In the genomic region with DNA sequence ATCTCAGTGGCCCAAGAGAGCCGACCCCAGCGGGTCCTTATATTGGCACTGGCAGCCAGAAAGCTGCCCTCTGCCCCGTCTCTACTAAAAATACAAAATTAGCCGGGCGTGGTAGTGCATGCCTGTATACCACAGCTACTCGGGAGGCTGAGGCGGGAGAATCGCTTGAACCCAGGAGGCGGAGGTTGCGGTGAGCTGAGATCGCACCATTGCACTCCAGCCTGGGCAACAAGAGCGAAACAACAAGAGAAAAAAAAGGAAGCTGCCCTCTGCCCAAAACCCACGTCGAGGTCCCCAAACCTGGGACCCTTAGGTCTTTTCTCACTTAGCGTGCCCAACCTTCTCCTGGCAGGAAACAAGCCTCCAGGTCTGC, we compare ENCODE assay signal across 2 cellular contexts. TPM values are rescaled to one million over a fixed set of nuclear protein-coding genes. Genes with fewer than 3 reads are reported as not detected.
DNase-seq lines count a peak whose midpoint lies in the region; TF ChIP-seq lines count a peak whose summit lies in the region.
"Not testable (repeated sequence)": the region's sequence is repeated elsewhere in the genome, so short reads cannot be mapped to it uniquely, and the experiment has no call there.

No MANE protein-coding gene starts in this region.

- not testable (repeated sequence) for H4K8ac ChIP-seq in mesendoderm (ENCODE audit: low read depth, low read length)

- peak overlapping the region; percentile 81 for H3K4me2 ChIP-seq in OCI-LY1 (ENCODE audit: low read length)
- H3K4me2 ChIP-seq in mesendoderm (ENCODE audit: low read length) = not testable (repeated sequence)

- TF ChIP-seq CTCF in OCI-LY1 (IDR thresholded peaks at IDR 0.05; ENCODE audit: low read length) = not testable (repeated sequence)

- DNase-seq in mesendoderm = not testable (repeated sequence)

- peaks cover 40% of the 10 kb centered on the region for H3K36me3 ChIP-seq in OCI-LY1 (ENCODE audit: insufficient read depth, low read length)
- H3K36me3 ChIP-seq in mesendoderm (ENCODE audit: control insufficient read depth, insufficient read depth, low read length) = not testable (repeated sequence)

- not testable (repeated sequence) for H3K79me2 ChIP-seq in OCI-LY1 (ENCODE audit: insufficient read depth, low read length); mesendoderm (ENCODE audit: control insufficient read depth, insufficient read depth, low read length)

- H3K27ac ChIP-seq in OCI-LY1 (ENCODE audit: low read depth, low read length, poor library complexity, severe bottlenecking); mesendoderm (ENCODE audit: low read depth, low read length): not testable (repeated sequence)

- not testable (repeated sequence) for H4K20me1 ChIP-seq in OCI-LY1 (ENCODE audit: insufficient read depth, low read length)

- H3K4me3 ChIP-seq in OCI-LY1 (ENCODE audit: low read depth, low read length, poor library complexity, severe bottlenecking) = peak overlapping the region; percentile 91
- H3K4me3 ChIP-seq in mesendoderm (ENCODE audit: low read length) = not testable (repeated sequence)

- H3K18ac ChIP-seq in mesendoderm (ENCODE audit: low read length) = not testable (repeated sequence)

- no CpG with 5 or more reads among the region's 15 CpGs for WGBS in mesendoderm (ENCODE audit: extremely low coverage, insufficient coverage, low lambda C conversion rate)

- not testable (repeated sequence) for H2BK15ac ChIP-seq in mesendoderm (replicated peaks; ENCODE audit: low read depth)

- not testable (repeated sequence) for H3F3A ChIP-seq in OCI-LY1 (ENCODE audit: insufficient read depth, low read length)

- H3K9ac ChIP-seq in OCI-LY1 (ENCODE audit: low read length) = peak overlapping the region; percentile 88
- H3K9ac ChIP-seq in mesendoderm (ENCODE audit: low read length) = peak overlapping the region; percentile 95

- peaks cover 16% of the 10 kb centered on the region for H3K4me1 ChIP-seq in OCI-LY1 (ENCODE audit: insufficient read depth, low read length, severe bottlenecking)
- not testable (repeated sequence) for H3K4me1 ChIP-seq in mesendoderm (ENCODE audit: control insufficient read depth, low read depth, low read length)

- H2BK120ac ChIP-seq in mesendoderm (ENCODE audit: low read depth, low read length) = not testable (repeated sequence)

- H3K9me2 ChIP-seq in OCI-LY1 (ENCODE audit: low read depth, low read length) = not testable (repeated sequence)

- not testable (repeated sequence) for H3K79me1 ChIP-seq in mesendoderm (ENCODE audit: low read length)

- not testable (repeated sequence) for H2BK5ac ChIP-seq in mesendoderm (ENCODE audit: low read length)

- H3K4ac ChIP-seq in mesendoderm (ENCODE audit: low read depth, low read length) = not testable (repeated sequence)

- peak overlapping the region; percentile 99 for H3K56ac ChIP-seq in mesendoderm (ENCODE audit: low read length)

- H3K9me3 ChIP-seq in OCI-LY1 (ENCODE audit: low read length) = not testable (repeated sequence)

- not testable (repeated sequence) for H3K23ac ChIP-seq in mesendoderm (ENCODE audit: low read length)

- not testable (repeated sequence) for H2AK5ac ChIP-seq in mesendoderm (ENCODE audit: low read length)

- not testable (repeated sequence) for H3K27me3 ChIP-seq in OCI-LY1 (ENCODE audit: insufficient read depth, low read length); mesendoderm (ENCODE audit: insufficient read depth, low read length, poor library complexity)

- H2AFZ ChIP-seq in OCI-LY1 (ENCODE audit: low read length) = not testable (repeated sequence)

- not testable (repeated sequence) for H4K5ac ChIP-seq in mesendoderm (ENCODE audit: low read length)

RNA-seq across cellular contexts. Expression of gene GSTK1, which starts 0.9 kb away (rescaled TPM):
- polyA plus RNA-seq in mesendoderm (2013, experiment 1 of 2) = 20.7 TPM
- polyA plus RNA-seq in mesendoderm (2013, experiment 2 of 2) = 21.6 TPM

RNA-seq across cellular contexts. Expression of gene TMEM139, which starts 20.6 kb away (rescaled TPM):
- 0.84 TPM for polyA plus RNA-seq in mesendoderm (2013, experiment 1 of 2)
- polyA plus RNA-seq in mesendoderm (2013, experiment 2 of 2) = 1.4 TPM

RNA-seq across cellular contexts. Expression of gene CASP2, which starts 24.0 kb away (rescaled TPM):
- polyA plus RNA-seq in mesendoderm (2013, experiment 1 of 2) = 20.6 TPM
- 19.0 TPM for polyA plus RNA-seq in mesendoderm (2013, experiment 2 of 2)

RNA-seq across cellular contexts. Expression of gene TAS2R40, which starts 42.3 kb away (rescaled TPM):
- not detected for polyA plus RNA-seq in mesendoderm (2013, experiment 1 of 2)
- polyA plus RNA-seq in mesendoderm (2013, experiment 2 of 2) = not detected

RNA-seq across cellular contexts. Expression of gene CLCN1, which starts 51.7 kb away (rescaled TPM):
- polyA plus RNA-seq in mesendoderm (2013, experiment 1 of 2) = 0.27 TPM
- polyA plus RNA-seq in mesendoderm (2013, experiment 2 of 2) = 0.25 TPM
